ENCODE assay signal across 20 cellular contexts in the genomic region with DNA sequence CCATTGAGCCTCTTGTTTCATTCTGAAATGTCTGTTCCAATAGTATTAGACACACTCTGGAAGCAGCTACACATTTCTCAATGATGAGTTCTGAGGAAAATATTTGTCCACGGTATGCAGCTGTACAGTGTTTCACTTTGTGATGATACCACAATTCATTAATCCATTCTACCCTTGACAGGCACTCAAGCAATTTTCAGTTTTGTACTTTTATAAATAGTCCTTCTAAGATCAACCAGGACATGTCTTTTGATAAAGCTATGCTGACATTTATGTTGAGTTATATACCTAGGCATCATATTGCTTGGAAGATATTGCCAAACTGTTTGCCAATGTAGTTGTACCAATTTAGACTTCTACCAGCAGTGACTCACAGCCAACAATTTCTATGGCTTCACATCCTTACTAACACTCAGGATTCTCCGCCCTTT.
DNase-seq lines count a peak whose midpoint lies in the region; ATAC-seq, FAIRE-seq and TF ChIP-seq lines count a peak whose summit lies in the region.
"Had no signal": no experiment of that assay in that cellular context is flagged by ENCODE, and none has a peak within 500 bp of the region (broad histone marks: within the 10 kb centered on the region; RNA-seq: fewer than 3 reads in every experiment).

No MANE protein-coding gene starts in this region.

- H3K36me3 ChIP-seq in GM23248 (ENCODE audit: low read depth): no peaks in the 10 kb centered on the region
- H3K36me3 ChIP-seq in thoracic aorta: no peaks in the 10 kb centered on the region
- H3K36me3 ChIP-seq in kidney (ENCODE audit: control insufficient read depth in 1 of 2, insufficient read depth in 2 of 2, low read length in 2 of 2): no peaks in the 10 kb centered on the region
- H3K36me3 ChIP-seq: pancreas, vagina had no signal

- intact Hi-C loops in kidney (cut with DNase I): no loop called here

- no peaks in the 10 kb centered on the region for H3K79me2 ChIP-seq in GM23248 (ENCODE audit: insufficient read depth)
- H3K79me2 ChIP-seq: hepatocyte had no signal

- ATAC-seq in thoracic aorta (ENCODE audit: insufficient number of reproducible peaks, low FRiP score, low read depth): no peak
- ATAC-seq: CD8-positive, alpha-beta T cell; left cardiac atrium; pancreas; stimulated activated naive CD8-positive, alpha-beta T cell treated with anti-CD3 and anti-CD28 coated beads, Interleukin-15, Interleukin-2, amounts not matched to agents 100 U/mL and 50 U/mL, for 24 hours had no signal

- in situ Hi-C loops in GM23248 (cut with MboI): no loop called here

- H3K9ac ChIP-seq in GM23248 (no peak overlapping the region), kidney (ENCODE audit: low read length in 2 of 2) (no peak overlapping the region)

- peaks cover 25% of the 10 kb centered on the region for H3F3A ChIP-seq in GM23248 (ENCODE audit: insufficient read depth)

- no peaks in the 10 kb centered on the region for H4K20me1 ChIP-seq in GM23248 (ENCODE audit: insufficient read depth)

- peak overlapping the region; percentile 27 for H3K4me3 ChIP-seq in GM23248
- no peak overlapping the region for H3K4me3 ChIP-seq in thoracic aorta
- H3K4me3 ChIP-seq in kidney (ENCODE audit: low read length in 2 of 2): no peak overlapping the region
- H3K4me3 ChIP-seq: hepatocyte, pancreas, vagina had no signal

- 47 to 56% methylated on average over 2 of the region's 2 CpGs for WGBS in GM23248 (ENCODE audit: low coverage in 1 of 2, low lambda C conversion rate in 2 of 2, missing lambda C conversion rate in 2 of 2), 2 experiments

- no peak for FAIRE-seq in kidney (lab: Jason Lieb, UNC)
- FAIRE-seq: endothelial cell of umbilical vein, pancreas had no signal

- no peak for TF ChIP-seq CTCF in thoracic aorta (IDR thresholded peaks at IDR 0.05)
- TF ChIP-seq CTCF in kidney (IDR thresholded peaks at IDR 0.05; ENCODE audit: borderline replicate concordance, extremely low read depth, insufficient read depth): no peak

- H3K4me2 ChIP-seq in GM23248 (ENCODE audit: unreplicated experiment): peak overlapping the region; percentile 60
- H3K4me2 ChIP-seq: hepatocyte had no signal

- H3K9me3 ChIP-seq in GM23248 (ENCODE audit: low read depth) (no peaks in the 10 kb centered on the region), thoracic aorta (no peaks in the 10 kb centered on the region), kidney (ENCODE audit: control insufficient read depth in 1 of 2, low read length in 2 of 2) (no peaks in the 10 kb centered on the region)
- H3K9me3 ChIP-seq: pancreas, vagina had no signal

- no peaks in the 10 kb centered on the region for H3K27me3 ChIP-seq in GM23248 (replicated peaks; ENCODE audit: insufficient read depth)
- no peaks in the 10 kb centered on the region for H3K27me3 ChIP-seq in thoracic aorta (replicated peaks; ENCODE audit: insufficient read depth)
- H3K27me3 ChIP-seq: hepatocyte, pancreas, vagina had no signal

- peak; percentile 81 for DNase-seq in GM23248
- DNase-seq in amniotic epithelial cell (ENCODE audit: low read depth): peak; percentile 72
- DNase-seq in fibroblast of peridontal ligament (ENCODE audit: extremely low read depth): peak; percentile 84
- DNase-seq in thoracic aorta (ENCODE audit: low spot score): no peak
- no peak for DNase-seq in NCI-H345 (lab: John Stamatoyannopoulos, UW)
- no peak for DNase-seq in kidney
- DNase-seq in NCI-H446 (lab: John Stamatoyannopoulos, UW): no peak
- DNase-seq: activated CD8-positive, alpha-beta memory T cell treated with anti-CD3 and anti-CD28 coated beads, Interleukin-2, amount 50 U/mL, for 4 hours; activated naive CD4-positive, alpha-beta T cell treated with Interleukin-2 at 50 U/mL for 16 hours; CD8-positive, alpha-beta T cell; central memory CD4-positive, alpha-beta T cell; left cardiac atrium; NCI-H2029 treated with DMSO at 0.1 percent for 48 hours; NCI-H774; pancreas; stimulated activated naive CD8-positive, alpha-beta T cell treated with anti-CD3 and anti-CD28 coated beads, Interleukin-15, Interleukin-2, amounts not matched to agents 100 U/mL and 50 U/mL, for 24 hours had no signal

- no peaks in the 10 kb centered on the region for H3K9me2 ChIP-seq in GM23248 (ENCODE audit: insufficient read depth)

- peak overlapping the region; percentile 22 for H2AFZ ChIP-seq in GM23248
- H2AFZ ChIP-seq: hepatocyte had no signal

- H3K4me1 ChIP-seq in GM23248 (ENCODE audit: insufficient read depth) (peaks cover 44% of the 10 kb centered on the region), thoracic aorta (ENCODE audit: control insufficient read depth in 1 of 2, low read depth in 2 of 2) (peaks cover 26 to 40% of the 10 kb centered on the region in 2 donors), kidney (ENCODE audit: control insufficient read depth in 1 of 2, insufficient read depth in 1 of 2, low read depth in 1 of 2, low read length in 2 of 2) (no peaks in the 10 kb centered on the region)
- H3K4me1 ChIP-seq: pancreas, vagina had no signal

- H3K27ac ChIP-seq in GM23248: peak overlapping the region; percentile 48
- peak overlapping the region; percentile 78 to 87 for H3K27ac ChIP-seq in thoracic aorta
- no peak overlapping the region for H3K27ac ChIP-seq in kidney (ENCODE audit: low read depth in 2 of 2, low read length in 2 of 2)
- H3K27ac ChIP-seq: hepatocyte, HL-60, pancreas, vagina had no signal

Comparison
In these comparisons a context has a peak if more than half of its experiments do, and no peak if none do; other contexts are left out.
1. DNase-seq: peak in GM23248 (single experiment), amniotic epithelial cell (single experiment) and fibroblast of peridontal ligament (single experiment); none in thoracic aorta (single experiment), NCI-H345 (single experiment), kidney (single experiment) and NCI-H446 (0 of 2).
2. H3K27ac ChIP-seq: peak in GM23248 (single experiment) and thoracic aorta (2 of 2); none in kidney (0 of 2).